9 cellular contexts compared by ENCODE assay signal in the genomic region with DNA sequence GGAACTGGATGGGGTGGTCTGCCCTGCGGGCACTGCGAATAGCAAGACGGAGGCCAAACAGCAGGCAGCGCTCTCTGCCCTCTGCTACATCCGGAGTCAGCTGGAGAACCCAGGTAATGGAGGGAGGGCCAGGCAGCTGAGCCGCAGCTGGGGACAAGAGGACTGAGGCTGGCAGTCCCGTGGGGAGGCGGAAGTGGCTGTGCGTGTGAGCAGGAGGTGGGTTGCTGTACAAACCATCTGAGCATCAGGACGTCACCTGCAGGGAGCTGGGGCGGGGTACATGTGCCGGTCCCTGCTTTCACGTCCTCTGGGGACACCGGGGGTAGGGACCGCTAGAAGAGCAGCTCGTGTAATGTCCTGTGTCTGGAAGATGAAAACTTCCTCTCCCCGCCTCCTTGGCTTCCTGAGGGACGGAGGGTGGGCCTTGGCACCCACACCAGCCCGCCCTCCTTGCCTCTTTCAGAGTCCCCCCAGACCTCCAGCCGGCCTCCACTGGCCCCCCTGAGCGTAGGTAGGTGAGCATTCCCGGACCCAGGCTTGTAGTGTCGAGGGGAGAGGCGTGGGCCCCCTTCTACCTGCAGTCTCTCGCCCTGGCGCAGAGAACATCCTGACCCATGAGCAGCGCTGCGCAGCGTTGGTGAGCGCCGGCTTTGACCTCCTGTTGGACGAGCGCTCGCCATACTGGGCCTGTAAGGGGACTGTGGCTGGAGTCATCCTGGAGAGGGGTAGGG. TPM values are rescaled to one million over a fixed set of nuclear protein-coding genes. Genes with fewer than 3 reads are reported as not detected.
DNase-seq lines count a peak whose midpoint lies in the region; ATAC-seq and TF ChIP-seq lines count a peak whose summit lies in the region.
"Had no signal": no experiment of that assay in that cellular context is flagged by ENCODE, and none has a peak within 500 bp of the region (broad histone marks: within the 10 kb centered on the region; RNA-seq: fewer than 3 reads in every experiment).

No MANE protein-coding gene starts in this region.

- H3K18ac ChIP-seq in H9 (ENCODE audit: insufficient read length, low read depth, low read length), result no peak overlapping the region

- H3K36me3 Mint-ChIP-seq in progenitor cell of endocrine pancreas (ENCODE audit: insufficient read depth), result no peaks in the 10 kb centered on the region
- H3K36me3 Mint-ChIP-seq in H9 (ENCODE audit: insufficient read depth in 1 of 3, low read depth in 3 of 3), result no peaks in the 10 kb centered on the region

- H4K8ac ChIP-seq in H9 (replicated peaks; ENCODE audit: insufficient read length, low read depth, low read length), result no peak overlapping the region

- H2BK5ac ChIP-seq in H9 (ENCODE audit: insufficient read length, low read length), result no peak overlapping the region

- no peak overlapping the region for H2BK120ac ChIP-seq in H9 (ENCODE audit: low read depth, low read length, poor library complexity, severe bottlenecking)

- no peaks in the 10 kb centered on the region for H3K9me3 ChIP-seq in H9 (ENCODE audit: control insufficient read depth, low read depth, low read length)

- ATAC-seq in HG03565 (IDR thresholded peaks at IDR 0.05; ENCODE audit: unreplicated experiment), result peak; percentile 38

- H2AK5ac ChIP-seq in H9 (ENCODE audit: insufficient read length, low read length), result no peak overlapping the region

- no peak overlapping the region for H3K4ac ChIP-seq in H9 (ENCODE audit: low read depth, low read length)

- H2AFZ ChIP-seq in H9 (ENCODE audit: low read length), result no peak overlapping the region

- H2BK20ac ChIP-seq in H9 (ENCODE audit: low read depth, low read length, poor library complexity, severe bottlenecking), result no peak overlapping the region

- H3K27me3 ChIP-seq in H9 (ENCODE audit: insufficient read depth, low read length), result no peaks in the 10 kb centered on the region

- H3K9me3 Mint-ChIP-seq in progenitor cell of endocrine pancreas (ENCODE audit: low read depth) (no peaks in the 10 kb centered on the region), H9 (no peaks in the 10 kb centered on the region; a peak in 1 of 5 replicates)

- no peaks in the 10 kb centered on the region for H3K79me2 ChIP-seq in H9 (ENCODE audit: insufficient read depth, low read length)

- no peak overlapping the region for H4K91ac ChIP-seq in H9 (ENCODE audit: insufficient read length, low read depth, low read length)

- no peak overlapping the region for H3K4me2 ChIP-seq in H9 (ENCODE audit: insufficient read depth, insufficient read length, low read length)

- no peak overlapping the region for H2BK15ac ChIP-seq in H9 (ENCODE audit: low read depth, low read length)

- H3K23ac ChIP-seq in H9 (ENCODE audit: insufficient read length, low read depth, low read length), result no peak overlapping the region

- DNase-seq in GM19238 (ENCODE audit: insufficient read length, low spot score), result peak; percentile 42
- peak; percentile 37 to 54 for DNase-seq in activated T-cell treated with anti-CD3 and anti-CD28 coated beads, Interleukin-2, amount 50 U/mL, for 48 hours
- DNase-seq in progenitor cell of endocrine pancreas (ENCODE audit: low spot score, unreplicated experiment), result no peak
- DNase-seq in RKO (ENCODE audit: low spot score), result no peak
- DNase-seq in hippocampal formation (lab: John Stamatoyannopoulos, UW), result no peak
- DNase-seq in effector CD4-positive, alpha-beta T cell, result no peak
- no peak for DNase-seq in H9

- H3K4me3 Mint-ChIP-seq in progenitor cell of endocrine pancreas (ENCODE audit: low read depth) (no peak overlapping the region), H9 (no peak overlapping the region)

- no peaks in the 10 kb centered on the region for H3K4me1 ChIP-seq in H9 (ENCODE audit: insufficient read depth, low read length)

- H3K27me3 Mint-ChIP-seq in progenitor cell of endocrine pancreas, result peaks cover 22% of the 10 kb centered on the region
- H3K27me3 Mint-ChIP-seq in H9 (ENCODE audit: low read depth), result peaks cover 4% of the 10 kb centered on the region; the same call in 1 of the 2 replicates

- H2BK12ac ChIP-seq in H9 (ENCODE audit: insufficient read length, low read depth, low read length), result no peak overlapping the region

- H3K27ac Mint-ChIP-seq in progenitor cell of endocrine pancreas (peak overlapping the region; percentile 64), H9 (peak overlapping the region in 1 of 3 experiments; percentile 90; a peak in 2 of 7 replicates)

- no peak overlapping the region; the same call in 1 of the 2 replicates for H3K14ac ChIP-seq in H9 (ENCODE audit: insufficient read depth, low read length)

- no peak overlapping the region for H4K5ac ChIP-seq in H9 (ENCODE audit: insufficient read length, low read depth, low read length)

- H3K79me1 ChIP-seq in H9 (ENCODE audit: insufficient read depth, low read depth, low read length, poor library complexity, severe bottlenecking), result no peaks in the 10 kb centered on the region

- H3K56ac ChIP-seq in H9 (ENCODE audit: insufficient read length, low read depth, low read length), result no peak overlapping the region

- no peaks in the 10 kb centered on the region for H4K20me1 ChIP-seq in H9 (ENCODE audit: control insufficient read depth, insufficient read depth, insufficient read length)

- TF ChIP-seq CTCF in progenitor cell of endocrine pancreas (IDR thresholded peaks at IDR 0.05; ENCODE audit: unreplicated experiment) (no peak), H9 (conservative IDR thresholded peaks at IDR 0.05) (no peak)

- H3K23me2 ChIP-seq in H9 (ENCODE audit: insufficient read length, low read depth, low read length, poor library complexity, severe bottlenecking), result no peaks in the 10 kb centered on the region

- H3K9ac ChIP-seq in H9 (ENCODE audit: extremely low read depth, insufficient read length, low read length), result no peak overlapping the region

- WGBS in H9 (ENCODE audit: extremely low coverage, insufficient read length, low lambda C conversion rate), result no CpG with 5 or more reads among the region's 34 CpGs

- H3T11ph ChIP-seq in H9 (ENCODE audit: low read length), result no peak overlapping the region

- H3K4me1 Mint-ChIP-seq in progenitor cell of endocrine pancreas (ENCODE audit: low read depth) (peaks cover 3% of the 10 kb centered on the region), H9 (peaks cover 6 to 27% of the 10 kb centered on the region in 2 experiments; a peak in 3 of 4 replicates)

- H3K27ac ChIP-seq in H9 (ENCODE audit: insufficient read length, low read depth, low read length), result no peak overlapping the region

RNA-seq across cellular contexts. Expression of gene ADAD2, which starts 3.7 kb away (rescaled TPM):
- not detected in 2 replicates for total RNA-seq in progenitor cell of endocrine pancreas
- total RNA-seq in H9 (2021), result 0.99 and 1.0 TPM in 2 replicates
- total RNA-seq: lung microvascular endothelial cell had no signal

RNA-seq across cellular contexts. Expression of gene TAF1C, which starts 7.8 kb away (rescaled TPM):
- 87.1 and 94.7 TPM in 2 replicates for total RNA-seq in progenitor cell of endocrine pancreas
- 78.6 and 81.3 TPM in 2 replicates for total RNA-seq in H9 (2021)

RNA-seq across cellular contexts. Expression of gene KCNG4, which starts 45.2 kb away (rescaled TPM):
- total RNA-seq in progenitor cell of endocrine pancreas, result not detected in 2 replicates
- not detected in 2 replicates for total RNA-seq in H9 (2021)
- total RNA-seq: lung microvascular endothelial cell had no signal

RNA-seq across cellular contexts. Expression of gene DNAAF1, which starts 49.5 kb away (rescaled TPM):
- total RNA-seq in progenitor cell of endocrine pancreas (1.4 and 1.8 TPM in 2 replicates), H9 (2021) (0.15 TPM in 1 of 2 replicates, not detected in the other)

RNA-seq across cellular contexts. Expression of gene HSDL1, which starts 49.7 kb away (rescaled TPM):
- total RNA-seq in progenitor cell of endocrine pancreas, result 43.8 and 47.7 TPM in 2 replicates
- 34.2 and 38.2 TPM in 2 replicates for total RNA-seq in H9 (2021)

Comparison
In these comparisons a context has a peak if more than half of its experiments do, and no peak if none do; other contexts are left out.
1. DNase-seq: peak in GM19238 (single experiment) and activated T-cell treated with anti-CD3 and anti-CD28 coated beads, Interleukin-2, amount 50 U/mL, for 48 hours (2 of 2); none in progenitor cell of endocrine pancreas (single experiment), RKO (single experiment), hippocampal formation (0 of 2), effector CD4-positive, alpha-beta T cell (single experiment) and H9 (single experiment).